21 cellular contexts compared by ENCODE assay signal in the genomic region with DNA sequence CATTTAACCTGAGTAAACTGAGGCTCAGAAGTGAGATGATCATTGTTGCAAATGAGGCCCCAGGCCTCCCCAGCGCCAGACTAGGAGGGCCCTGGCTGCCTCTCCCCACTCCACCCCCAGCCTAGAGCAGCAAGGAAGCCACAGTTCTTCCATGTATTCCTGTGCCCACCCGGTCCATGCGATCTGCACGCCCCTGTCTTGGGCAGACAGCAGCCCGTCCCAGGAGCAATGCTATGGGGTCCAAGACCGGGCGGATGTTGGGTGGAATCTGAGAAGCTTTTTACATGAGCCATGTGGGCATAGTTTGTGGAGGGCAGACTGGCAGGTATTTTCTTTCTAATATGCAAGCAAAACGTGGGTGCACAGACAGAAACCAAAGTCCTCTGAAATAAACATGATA. TPM values are rescaled to one million over a fixed set of nuclear protein-coding genes. Genes with fewer than 3 reads are reported as not detected.
"Had no signal": no experiment of that assay in that cellular context is flagged by ENCODE, and none has a peak within 500 bp of the region (broad histone marks: within the 10 kb centered on the region; RNA-seq: fewer than 3 reads in every experiment).

No MANE protein-coding gene starts in this region.

- H3K36me3 ChIP-seq: tibial artery, uterus had no signal

- H3K27ac ChIP-seq: coronary artery, foreskin keratinocyte, hepatocyte, tibial artery, uterus had no signal

- H3K4me1 Mint-ChIP-seq: brain, mesothelial cell of epicardium had no signal

- H3K36me3 Mint-ChIP-seq: activated naive CD8-positive, alpha-beta T cell; brain had no signal

- H3K27ac Mint-ChIP-seq: brain, mesothelial cell of epicardium, nephron had no signal

- H3K27me3 ChIP-seq: foreskin keratinocyte, hepatocyte, tibial artery, uterus had no signal

- H3K4me3 Mint-ChIP-seq: activated naive CD8-positive, alpha-beta T cell; activated T-cell treated with anti-CD3 and anti-CD28 coated beads, Interleukin-2, amount 50 U/mL, for 4 hours; brain; mesothelial cell of epicardium; nephron had no signal

- H3K9me3 Mint-ChIP-seq: activated T-cell treated with anti-CD3 and anti-CD28 coated beads, Interleukin-2, amount 50 U/mL, for 4 hours; brain; mesothelial cell of epicardium; nephron had no signal

- H3K9me3 ChIP-seq: tibial artery, uterus had no signal

- DNase-seq: activated gamma-delta T cell treated with Interleukin-2 at 50 U/mL for 16 hours; activated T-cell treated with anti-CD3 and anti-CD28 coated beads, Interleukin-2, amount 50 U/mL, for 4 hours; central memory CD4-positive, alpha-beta T cell; foreskin keratinocyte; occipital lobe; retina; stimulated activated naive CD8-positive, alpha-beta T cell treated with anti-CD3 and anti-CD28 coated beads, Interleukin-15, Interleukin-2, amounts not matched to agents 100 U/mL and 50 U/mL, for 24 hours; T1000; tibial artery; uterus had no signal

- H2AFZ ChIP-seq: hepatocyte had no signal

- H3K4me3 ChIP-seq: coronary artery, hepatocyte, lung, tibial artery, uterus had no signal

- H3K4me1 ChIP-seq: foreskin keratinocyte, tibial artery, uterus had no signal

- H3K27me3 Mint-ChIP-seq: activated naive CD8-positive, alpha-beta T cell; brain had no signal

- H3K4me2 ChIP-seq: hepatocyte had no signal

RNA-seq across cellular contexts. Expression of gene SH2D7, which starts 15.1 kb away (rescaled TPM):
- total RNA-seq: activated T-cell treated with anti-CD3 and anti-CD28 coated beads, Interleukin-2, amount 50 U/mL, for 4 hours; epithelial cell of proximal tubule; fibroblast of lung; foreskin keratinocyte; hepatocyte; mesothelial cell of epicardium; occipital lobe; posterior vena cava; skeletal muscle tissue; uterus had no signal
- polyA plus RNA-seq: foreskin keratinocyte had no signal
